Comparison of ENCODE assay signal across 30 cellular contexts in genomic region chr9:132235125-132235524, GRCh38.
DNase-seq lines count a peak whose midpoint lies in the region; ATAC-seq, FAIRE-seq and TF ChIP-seq lines count a peak whose summit lies in the region.
"Had no signal": no experiment of that assay in that cellular context is flagged by ENCODE, and none has a peak within 500 bp of the region (broad histone marks: within the 10 kb centered on the region; RNA-seq: fewer than 3 reads in every experiment).

No MANE protein-coding gene starts in this region.

- no peak overlapping the region for H3K27ac Mint-ChIP-seq in endodermal cell
- H3K27ac Mint-ChIP-seq in stimulated activated effector memory CD8-positive, alpha-beta T cell treated with anti-CD3 and anti-CD28 coated beads, Interleukin-12 subunit alpha, Interleukin-12 subunit beta, amount 100 ng/mL, for 72 hours: peak overlapping the region; percentile 50
- no peak overlapping the region for H3K27ac Mint-ChIP-seq in T-helper 2 cell treated with Interferon-gamma antibody and Interleukin-4, amounts not matched to agents 5 μg/mL and 100 μg/mL, for 36 hours
- H3K27ac Mint-ChIP-seq: CD14-positive monocyte; CD4-positive, alpha-beta memory T cell; CD8-positive, alpha-beta memory T cell had no signal

- TF ChIP-seq POLR2A in K562 (conservative IDR thresholded peaks at IDR 0.05) (no peak), prostate gland (IDR thresholded peaks at IDR 0.05) (no peak)

- H3K4me3 Mint-ChIP-seq in endodermal cell: no peak overlapping the region
- no peak overlapping the region for H3K4me3 Mint-ChIP-seq in stimulated activated effector memory CD8-positive, alpha-beta T cell treated with anti-CD3 and anti-CD28 coated beads, Interleukin-12 subunit alpha, Interleukin-12 subunit beta, amount 100 ng/mL, for 72 hours
- H3K4me3 Mint-ChIP-seq in T-helper 2 cell treated with Interferon-gamma antibody and Interleukin-4, amounts not matched to agents 5 μg/mL and 100 μg/mL, for 36 hours: no peak overlapping the region
- H3K4me3 Mint-ChIP-seq: CD14-positive monocyte; CD4-positive, CD25-positive, alpha-beta regulatory T cell; CD8-positive, alpha-beta memory T cell had no signal

- no peak overlapping the region for H3K9ac ChIP-seq in K562 (ENCODE audit: insufficient read depth in 1 of 2, low read depth in 2 of 2, low read length in 2 of 2)
- H3K9ac ChIP-seq in endodermal cell (ENCODE audit: extremely low read depth, low read length, poor library complexity, severe bottlenecking): no peak overlapping the region
- H3K9ac ChIP-seq: BLaER1 had no signal

- POLR2A ChIA-PET in K562 (lab: Yijun Ruan, JAX): interaction anchor here (0.7 kb wide), 1 partner anchor 332 kb away, joined by 3 read pairs; no protein-coding TSS in a partner anchor

- no peaks in the 10 kb centered on the region for H3K36me3 Mint-ChIP-seq in endodermal cell (ENCODE audit: low read depth)
- H3K36me3 Mint-ChIP-seq in stimulated activated effector memory CD8-positive, alpha-beta T cell treated with anti-CD3 and anti-CD28 coated beads, Interleukin-12 subunit alpha, Interleukin-12 subunit beta, amount 100 ng/mL, for 72 hours: no peaks in the 10 kb centered on the region
- H3K36me3 Mint-ChIP-seq in T-helper 2 cell treated with Interferon-gamma antibody and Interleukin-4, amounts not matched to agents 5 μg/mL and 100 μg/mL, for 36 hours (ENCODE audit: low read depth): no peaks in the 10 kb centered on the region
- H3K36me3 Mint-ChIP-seq: CD14-positive monocyte; CD4-positive, alpha-beta memory T cell; CD4-positive, CD25-positive, alpha-beta regulatory T cell; CD8-positive, alpha-beta memory T cell had no signal

- CTCF ChIA-PET in K562 (lab: Yijun Ruan, JAX; ENCODE audit: low intra/inter-chr PET ratio): interaction anchor here (1.1 to 1.7 kb wide), 2 partner anchors 66 to 473 kb away, joined by 5 to 7 read pairs; no protein-coding TSS in a partner anchor

- H4K20me1 ChIP-seq in K562 (replicated peaks; ENCODE audit: control insufficient read depth, insufficient read depth, low read length): peaks cover 9% of the 10 kb centered on the region
- peaks cover 4% of the 10 kb centered on the region for H4K20me1 ChIP-seq in osteoblast (ENCODE audit: insufficient read depth, low read length)
- H4K20me1 ChIP-seq: BLaER1 had no signal

- 5% methylated on average over 9 of the region's 9 CpGs for WGBS in K562 (ENCODE audit: insufficient coverage, low coverage, missing lambda C conversion rate)
- WGBS in endodermal cell (ENCODE audit: insufficient coverage in 1 of 2, insufficient read length in 1 of 2), 2 experiments: 90 to 92% methylated on average over 8 to 9 of the region's 9 CpGs
- 94% methylated on average over 7 of the region's 9 CpGs for WGBS in prostate gland

- in situ Hi-C loops in K562 (cut with MboI): no loop called here

- DNase-seq in K562 (ENCODE audit: extremely low read depth in 1 of 4, low spot score in 3 of 4) (no peak), endodermal cell (peak; percentile 37), osteoblast (ENCODE audit: insufficient read length, low spot score, missing footprints) (peak; percentile 51), prostate gland (ENCODE audit: low spot score) (no peak), NCI-H510A (lab: John Stamatoyannopoulos, UW) (no peak)
- no peak for DNase-seq in stimulated activated effector memory CD8-positive, alpha-beta T cell treated with anti-CD3 and anti-CD28 coated beads, Interleukin-12 subunit alpha, Interleukin-12 subunit beta, amount 100 ng/mL, for 72 hours (ENCODE audit: low spot score in 2 of 2)
- no peak for DNase-seq in T-helper 2 cell treated with Interferon-gamma antibody and Interleukin-4, amounts not matched to agents 5 μg/mL and 100 μg/mL, for 36 hours (ENCODE audit: low spot score)
- DNase-seq: 8988T; ACHN; C1 segment of cervical spinal cord; CD4-positive, alpha-beta memory T cell; CD4-positive, CD25-positive, alpha-beta regulatory T cell; COR-L47; DMS 273 treated with DMSO at 0.1 percent for 48 hours; DMS153; DMS53; DMS79; DND-41; EL; GDM1 had no signal

- no peaks in the 10 kb centered on the region for H3K9me1 ChIP-seq in K562 (ENCODE audit: control insufficient read depth, insufficient read depth, low read length)

- H2AFZ ChIP-seq in K562 (ENCODE audit: low read depth, low read length): no peak overlapping the region
- no peak overlapping the region for H2AFZ ChIP-seq in osteoblast (ENCODE audit: low read length)

- intact Hi-C loops in K562 (cut with micrococcal nuclease) (no loop called here), prostate gland (cut with DNase I) (loop anchor here (5.0 kb wide), 2 partner anchors 68 to 473 kb away; no protein-coding TSS in a partner anchor)

- H3K9me3 ChIP-seq in K562 (replicated peaks; ENCODE audit: control insufficient read depth, insufficient read depth, low read depth, low read length): no peaks in the 10 kb centered on the region
- H3K9me3 ChIP-seq in endodermal cell (ENCODE audit: control insufficient read depth, low read length): no peaks in the 10 kb centered on the region
- no peaks in the 10 kb centered on the region for H3K9me3 ChIP-seq in osteoblast (ENCODE audit: low read depth, low read length)
- no peaks in the 10 kb centered on the region for H3K9me3 ChIP-seq in prostate gland
- H3K9me3 ChIP-seq: BE2C, BLaER1 had no signal

- no peak overlapping the region for H3K4me2 ChIP-seq in K562 (ENCODE audit: insufficient read depth, low read length)
- H3K4me2 ChIP-seq in osteoblast (ENCODE audit: insufficient read depth, low read length): no peak overlapping the region

- H3K36me3 ChIP-seq in K562 (ENCODE audit: control insufficient read depth, insufficient read depth, low read length): no peaks in the 10 kb centered on the region
- no peaks in the 10 kb centered on the region for H3K36me3 ChIP-seq in endodermal cell (ENCODE audit: control insufficient read depth, insufficient read depth, low read length)
- no peaks in the 10 kb centered on the region for H3K36me3 ChIP-seq in osteoblast (ENCODE audit: insufficient read depth, low read length)
- H3K36me3 ChIP-seq in prostate gland: no peaks in the 10 kb centered on the region
- H3K36me3 ChIP-seq: BE2C, BLaER1 had no signal

- H3K9me3 Mint-ChIP-seq in endodermal cell: no peaks in the 10 kb centered on the region
- H3K9me3 Mint-ChIP-seq in stimulated activated effector memory CD8-positive, alpha-beta T cell treated with anti-CD3 and anti-CD28 coated beads, Interleukin-12 subunit alpha, Interleukin-12 subunit beta, amount 100 ng/mL, for 72 hours: no peaks in the 10 kb centered on the region
- no peaks in the 10 kb centered on the region for H3K9me3 Mint-ChIP-seq in T-helper 2 cell treated with Interferon-gamma antibody and Interleukin-4, amounts not matched to agents 5 μg/mL and 100 μg/mL, for 36 hours
- H3K9me3 Mint-ChIP-seq: CD14-positive monocyte; CD4-positive, alpha-beta memory T cell; CD4-positive, CD25-positive, alpha-beta regulatory T cell; CD8-positive, alpha-beta memory T cell had no signal

- no peak for ATAC-seq in K562
- no peak for ATAC-seq in stimulated activated effector memory CD8-positive, alpha-beta T cell treated with anti-CD3 and anti-CD28 coated beads, Interleukin-12 subunit alpha, Interleukin-12 subunit beta, amount 100 ng/mL, for 72 hours
- no peak for ATAC-seq in GM18868 (IDR thresholded peaks at IDR 0.05; ENCODE audit: unreplicated experiment)
- ATAC-seq: GM12878 had no signal

- no TSS peak for BruUV-seq in K562 (replicated peaks; lab: Mats Ljungman, UMichigan)

- H3K4me1 ChIP-seq in K562 (replicated peaks in 1 of 2; ENCODE audit: control insufficient read depth in 2 of 2, insufficient read depth in 2 of 2, low read length in 2 of 2): peaks cover 0 to 22% of the 10 kb centered on the region in 2 experiments; a peak in 1 of 5 replicates
- no peaks in the 10 kb centered on the region for H3K4me1 ChIP-seq in endodermal cell (ENCODE audit: control insufficient read depth, insufficient read depth, low read length)
- H3K4me1 ChIP-seq in osteoblast (ENCODE audit: insufficient read depth, low read length): no peaks in the 10 kb centered on the region
- H3K4me1 ChIP-seq in prostate gland (replicated peaks): no peaks in the 10 kb centered on the region

- H3K4me3 ChIP-seq in K562: no peak overlapping the region
- H3K4me3 ChIP-seq in endodermal cell (ENCODE audit: low read length): no peak overlapping the region
- no peak overlapping the region for H3K4me3 ChIP-seq in osteoblast (ENCODE audit: insufficient read depth, low read length)
- H3K4me3 ChIP-seq in prostate gland: no peak overlapping the region
- H3K4me3 ChIP-seq: BLaER1, GM12878 had no signal

- H3K79me2 ChIP-seq in K562 (ENCODE audit: control insufficient read depth, insufficient read depth, low read length) (no peaks in the 10 kb centered on the region), osteoblast (ENCODE audit: insufficient read depth, low read length) (no peaks in the 10 kb centered on the region)

- no peaks in the 10 kb centered on the region for H3K4me1 Mint-ChIP-seq in endodermal cell
- H3K4me1 Mint-ChIP-seq in stimulated activated effector memory CD8-positive, alpha-beta T cell treated with anti-CD3 and anti-CD28 coated beads, Interleukin-12 subunit alpha, Interleukin-12 subunit beta, amount 100 ng/mL, for 72 hours: peaks cover 12% of the 10 kb centered on the region
- H3K4me1 Mint-ChIP-seq in T-helper 2 cell treated with Interferon-gamma antibody and Interleukin-4, amounts not matched to agents 5 μg/mL and 100 μg/mL, for 36 hours (ENCODE audit: low read depth): no peaks in the 10 kb centered on the region

- peaks cover 18 to 75% of the 10 kb centered on the region in 2 experiments; a peak in 4 of 5 replicates for H3K27me3 ChIP-seq in K562 (ENCODE audit: control insufficient read depth in 2 of 2, insufficient read depth in 2 of 2, low read length in 2 of 2)
- peaks cover 19% of the 10 kb centered on the region for H3K27me3 ChIP-seq in endodermal cell (ENCODE audit: control insufficient read depth, insufficient read depth, low read length, poor library complexity, severe bottlenecking)
- H3K27me3 ChIP-seq in osteoblast (ENCODE audit: insufficient read depth, low read length): peaks cover 43% of the 10 kb centered on the region
- H3K27me3 ChIP-seq in prostate gland (replicated peaks; ENCODE audit: insufficient read depth): no peaks in the 10 kb centered on the region
- H3K27me3 ChIP-seq: BE2C, BLaER1 had no signal

- no peak for FAIRE-seq in K562 (lab: Jason Lieb, UNC)
- FAIRE-seq: A204.1, GM12878, GM12892, GM18507, GM19239 had no signal

- no peak for TF ChIP-seq EP300 in K562 (IDR thresholded peaks at IDR 0.05; ENCODE audit: low read length)

- TF ChIP-seq CTCF in K562 (IDR thresholded peaks at IDR 0.05 in 2 of 3, conservative IDR thresholded peaks at IDR 0.05 in 1 of 3; ENCODE audit: insufficient read depth in 2 of 3, low read depth in 1 of 3, low read length in 3 of 3) (no peak), endodermal cell (conservative IDR thresholded peaks at IDR 0.05) (no peak), osteoblast (IDR thresholded peaks at IDR 0.05; ENCODE audit: extremely low read depth, low read depth, low read length) (no peak), prostate gland (IDR thresholded peaks at IDR 0.05) (no peak)

- TF ChIP-seq RAD21 in K562 (CRISPR knock-in tag; conservative IDR thresholded peaks at IDR 0.05 in 1 of 2, IDR thresholded peaks at IDR 0.05 in 1 of 2): no peak

- H3K27me3 Mint-ChIP-seq in endodermal cell (ENCODE audit: insufficient read depth): peaks cover 18% of the 10 kb centered on the region
- H3K27me3 Mint-ChIP-seq in T-helper 2 cell treated with Interferon-gamma antibody and Interleukin-4, amounts not matched to agents 5 μg/mL and 100 μg/mL, for 36 hours (ENCODE audit: low read depth): peaks cover 6% of the 10 kb centered on the region
- H3K27me3 Mint-ChIP-seq: CD4-positive, alpha-beta memory T cell; CD4-positive, CD25-positive, alpha-beta regulatory T cell had no signal

- H3K27ac ChIP-seq in K562 (ENCODE audit: extremely low read depth, low read depth, low read length) (no peak overlapping the region), endodermal cell (ENCODE audit: low read depth, low read length) (no peak overlapping the region), osteoblast (ENCODE audit: low read depth, low read length) (no peak overlapping the region), prostate gland (no peak overlapping the region)
- H3K27ac ChIP-seq: BLaER1 had no signal

Comparison
In these comparisons a context has a peak if more than half of its experiments do, and no peak if none do; other contexts are left out.
1. DNase-seq: peak in endodermal cell (single experiment) and osteoblast (single experiment); none in K562 (0 of 4), stimulated activated effector memory CD8-positive, alpha-beta T cell treated with anti-CD3 and anti-CD28 coated beads, Interleukin-12 subunit alpha, Interleukin-12 subunit beta, amount 100 ng/mL, for 72 hours (0 of 2), prostate gland (single experiment), T-helper 2 cell treated with Interferon-gamma antibody and Interleukin-4, amounts not matched to agents 5 μg/mL and 100 μg/mL, for 36 hours (single experiment) and NCI-H510A (single experiment).